Comparison of ENCODE assay signal across 8 cellular contexts in genomic region chr11:40328890-40329617, GRCh38.
A peak's percentile ranks its signal among the peaks of the same experiment; 100 is the strongest.
DNase-seq lines count a peak whose midpoint lies in the region; ATAC-seq and TF ChIP-seq lines count a peak whose summit lies in the region.

No MANE protein-coding gene starts in this region.

- H3K4me3 ChIP-seq in NB4 (ENCODE audit: low read depth, low read length) (no peak overlapping the region), cardiac fibroblast (replicated peaks in 1 of 2; ENCODE audit: low read depth in 2 of 2, low read length in 2 of 2) (no peak overlapping the region)

- TF ChIP-seq CTCF in NB4 (IDR thresholded peaks at IDR 0.05; ENCODE audit: low read depth, low read length) (no peak), cardiac fibroblast (IDR thresholded peaks at IDR 0.05; ENCODE audit: low read depth, low read length) (no peak)

- no peak for TF ChIP-seq POLR2A in NB4 (IDR thresholded peaks at IDR 0.05; ENCODE audit: extremely low read depth, insufficient read length)

- DNase-seq in AG08396 (ENCODE audit: low spot score), result peak; percentile 87
- DNase-seq in NB4 (ENCODE audit: low read depth), result peak; percentile 4
- DNase-seq in cardiac fibroblast (ENCODE audit: low read depth in 2 of 2), result peak; percentile 98 to 99
- DNase-seq in lung microvascular endothelial cell (ENCODE audit: low read depth in 2 of 2), result peak; percentile 73 to 100
- no peak for DNase-seq in germinal center (ENCODE audit: low spot score)
- DNase-seq in stimulated activated CD4-positive, alpha-beta T cell treated with anti-CD3 and anti-CD28 coated beads, Interleukin-1b, Interleukin-23, amount 100 ng/mL, for 48 hours, result no peak
- DNase-seq in GDM1 (lab: John Stamatoyannopoulos, UW), result no peak

- no peak for ATAC-seq in HG02870 (IDR thresholded peaks at IDR 0.05; ENCODE audit: unreplicated experiment)

Comparison
In these comparisons a context has a peak if more than half of its experiments do, and no peak if none do; other contexts are left out.
1. DNase-seq: peak in AG08396 (single experiment), NB4 (single experiment), cardiac fibroblast (2 of 2) and lung microvascular endothelial cell (2 of 2); none in germinal center (single experiment), stimulated activated CD4-positive, alpha-beta T cell treated with anti-CD3 and anti-CD28 coated beads, Interleukin-1b, Interleukin-23, amount 100 ng/mL, for 48 hours (single experiment) and GDM1 (single experiment).